Comparison of ENCODE assay signal across 8 cellular contexts in the genomic region with DNA sequence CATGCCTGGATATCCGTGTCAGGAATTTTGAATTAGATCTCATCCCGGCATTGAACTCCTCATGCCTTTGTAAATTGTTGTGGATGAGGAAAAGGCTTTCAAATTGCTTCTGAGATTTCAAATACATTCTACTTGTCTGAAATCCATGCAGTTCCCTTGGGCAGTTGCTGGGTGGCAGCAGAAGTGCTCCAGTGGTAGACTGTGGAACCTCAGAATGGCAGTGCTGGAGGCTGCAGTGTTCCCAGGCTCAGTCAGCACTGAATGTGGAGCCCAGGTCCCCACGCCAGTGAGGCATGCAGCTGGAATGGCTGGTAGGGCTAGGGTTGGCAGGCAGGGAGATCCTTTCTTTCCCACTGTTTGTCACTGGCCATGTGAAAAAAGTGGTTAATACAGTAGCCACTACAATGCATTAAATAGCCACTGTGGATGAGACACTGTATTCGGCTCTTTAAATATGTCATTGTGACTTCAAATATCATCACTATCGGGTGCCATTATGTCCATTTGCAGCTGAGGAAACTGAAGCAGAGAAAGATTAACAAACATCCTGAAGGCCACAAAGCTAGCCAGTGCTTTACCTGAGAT.
DNase-seq lines count a peak whose midpoint lies in the region; ATAC-seq and TF ChIP-seq lines count a peak whose summit lies in the region.

No MANE protein-coding gene starts in this region.

- no peak for TF ChIP-seq EP300 in sigmoid colon (IDR thresholded peaks at IDR 0.05)

- TF ChIP-seq CTCF in CD8-positive, alpha-beta T cell (IDR thresholded peaks at IDR 0.05) = no peak
- TF ChIP-seq CTCF in retinal pigment epithelial cell (conservative IDR thresholded peaks at IDR 0.05; ENCODE audit: low read depth, low read length) (peak; percentile 91), sigmoid colon (IDR thresholded peaks at IDR 0.05) (peak in 2 of 4 experiments; percentile 30 to 60)

- peaks cover 14% of the 10 kb centered on the region for H3K4me1 Mint-ChIP-seq in CD8-positive, alpha-beta T cell (ENCODE audit: low read depth)
- H3K4me1 Mint-ChIP-seq in activated T-cell treated with anti-CD3 and anti-CD28 coated beads, Interleukin-2, amount 50 U/mL, for 4 hours (ENCODE audit: low read depth) = peaks cover 13% of the 10 kb centered on the region

- no peak overlapping the region for H3K4me3 ChIP-seq in CD8-positive, alpha-beta T cell (ENCODE audit: low read depth, low read length)
- H3K4me3 ChIP-seq in retinal pigment epithelial cell (ENCODE audit: low read length) (no peak overlapping the region), sigmoid colon (no peak overlapping the region)

- no peaks in the 10 kb centered on the region for H3K27me3 ChIP-seq in CD8-positive, alpha-beta T cell (ENCODE audit: insufficient read depth, low read length)
- H3K27me3 ChIP-seq in sigmoid colon = no peaks in the 10 kb centered on the region

- 38 to 69% methylated on average over 5 of the region's 5 CpGs for WGBS in sigmoid colon, 2 donors

- CTCF ChIA-PET in CD8-positive, alpha-beta T cell (lab: Charles Lee) = interaction anchor here (0.7 to 2.2 kb wide), 10 partner anchors 11 to 693 kb away, joined by 3 to 8 read pairs (median 3); no protein-coding TSS in a partner anchor

- intact Hi-C loops in CD8-positive, alpha-beta T cell (cut with DNase I, micrococcal nuclease) = loop anchor here (2.0 to 10.0 kb wide), 5 partner anchors 87 to 692 kb away; no protein-coding TSS in a partner anchor
- intact Hi-C loops in sigmoid colon (cut with DNase I) = no loop called here

- H3K9me3 ChIP-seq in CD8-positive, alpha-beta T cell (ENCODE audit: low read length) = no peaks in the 10 kb centered on the region
- no peaks in the 10 kb centered on the region for H3K9me3 ChIP-seq in sigmoid colon

- H3K27me3 Mint-ChIP-seq in CD8-positive, alpha-beta T cell (ENCODE audit: low read depth) = no peaks in the 10 kb centered on the region
- H3K27me3 Mint-ChIP-seq in activated T-cell treated with anti-CD3 and anti-CD28 coated beads, Interleukin-2, amount 50 U/mL, for 4 hours (ENCODE audit: low read depth) = no peaks in the 10 kb centered on the region

- H3K4me3 Mint-ChIP-seq in CD8-positive, alpha-beta T cell = no peak overlapping the region
- H3K4me3 Mint-ChIP-seq in activated T-cell treated with anti-CD3 and anti-CD28 coated beads, Interleukin-2, amount 50 U/mL, for 4 hours = no peak overlapping the region

- H3K36me3 Mint-ChIP-seq in CD8-positive, alpha-beta T cell = no peaks in the 10 kb centered on the region
- no peaks in the 10 kb centered on the region for H3K36me3 Mint-ChIP-seq in activated T-cell treated with anti-CD3 and anti-CD28 coated beads, Interleukin-2, amount 50 U/mL, for 4 hours (ENCODE audit: insufficient read depth)

- H3K27ac ChIP-seq in CD8-positive, alpha-beta T cell (ENCODE audit: low read depth, low read length) = no peak overlapping the region
- no peak overlapping the region for H3K27ac ChIP-seq in sigmoid colon

- TF ChIP-seq POLR2A in sigmoid colon (IDR thresholded peaks at IDR 0.05) = no peak

- no peak for ATAC-seq in CD8-positive, alpha-beta T cell
- ATAC-seq in GM19328 (IDR thresholded peaks at IDR 0.05; ENCODE audit: unreplicated experiment) = peak; percentile 72
- peak; percentile 48 to 73 for ATAC-seq in activated T-cell treated with anti-CD3 and anti-CD28 coated beads, Interleukin-2, amount 50 U/mL, for 4 hours

- no peak overlapping the region for H3K27ac Mint-ChIP-seq in CD8-positive, alpha-beta T cell

- H3K36me3 ChIP-seq in CD8-positive, alpha-beta T cell (ENCODE audit: insufficient read depth, low read length) = no peaks in the 10 kb centered on the region
- H3K36me3 ChIP-seq in sigmoid colon = no peaks in the 10 kb centered on the region

- POLR2A ChIA-PET in CD8-positive, alpha-beta T cell (lab: Charles Lee) = no interaction called here

- peak in 4 of 7 experiments; percentile 3 to 27 (median 13) for DNase-seq in CD8-positive, alpha-beta T cell
- DNase-seq in HK-2 (ENCODE audit: unreplicated experiment) = peak; percentile 75
- DNase-seq in NCI-H82 treated with DMSO at 0.1 percent for 48 hours (lab: John Stamatoyannopoulos, UW; ENCODE audit: unreplicated experiment) = peak; percentile 61
- peak; percentile 12 for DNase-seq in activated T-cell treated with anti-CD3 and anti-CD28 coated beads, Interleukin-2, amount 50 U/mL, for 4 hours
- peak; percentile 72 for DNase-seq in glomerular visceral epithelial cell (ENCODE audit: extremely low spot score)
- peak; percentile 78 for DNase-seq in retinal pigment epithelial cell (ENCODE audit: low read depth)
- DNase-seq in sigmoid colon = no peak

- no peaks in the 10 kb centered on the region for H3K4me1 ChIP-seq in CD8-positive, alpha-beta T cell (ENCODE audit: insufficient read depth, low read length)
- H3K4me1 ChIP-seq in sigmoid colon = peaks cover 0 to 9% (median 0%) of the 10 kb centered on the region in 4 donors

- no peaks in the 10 kb centered on the region for H3K9me3 Mint-ChIP-seq in CD8-positive, alpha-beta T cell
- H3K9me3 Mint-ChIP-seq in activated T-cell treated with anti-CD3 and anti-CD28 coated beads, Interleukin-2, amount 50 U/mL, for 4 hours = no peaks in the 10 kb centered on the region
